ENCODE assay signal across 9 cellular contexts in the genomic region with DNA sequence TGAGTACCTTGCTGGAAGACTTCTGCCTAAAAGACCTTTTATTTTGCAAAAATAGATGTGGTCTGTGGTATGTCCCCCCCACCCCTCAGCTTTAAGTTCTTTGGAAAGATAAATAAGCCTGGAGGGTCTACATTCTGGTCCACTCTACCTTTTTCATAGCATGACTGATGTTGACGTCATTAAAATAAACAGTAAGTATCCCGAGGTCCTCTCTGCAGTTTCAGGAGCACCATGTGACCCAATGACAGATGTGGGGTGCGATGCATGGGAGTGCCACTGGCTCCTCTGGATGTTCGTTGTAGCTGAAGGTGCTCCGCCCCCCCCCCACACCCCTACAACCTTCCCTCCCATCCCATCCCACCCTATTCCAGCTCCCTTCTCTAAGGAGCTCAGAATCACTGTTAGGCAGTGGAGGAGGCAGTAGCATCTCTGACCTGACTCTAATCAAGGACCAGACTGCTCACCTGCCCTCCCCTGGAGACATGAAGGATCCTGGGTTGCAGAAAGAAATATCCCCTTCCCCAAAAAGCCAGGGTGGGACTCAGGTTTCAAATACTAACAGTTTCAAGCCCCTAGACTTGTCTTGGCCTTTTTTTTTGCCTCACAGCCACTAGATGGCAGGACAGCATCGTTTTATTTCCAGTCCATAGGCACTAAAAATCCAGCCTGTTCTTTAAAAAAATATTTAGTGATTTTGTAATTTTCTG. TPM values are rescaled to one million over a fixed set of nuclear protein-coding genes. Genes with fewer than 3 reads are reported as not detected.
A peak's percentile ranks its signal among the peaks of the same experiment; 100 is the strongest.
DNase-seq lines count a peak whose midpoint lies in the region; ATAC-seq and TF ChIP-seq lines count a peak whose summit lies in the region.
"Had no signal": no experiment of that assay in that cellular context is flagged by ENCODE, and none has a peak within 500 bp of the region (broad histone marks: within the 10 kb centered on the region; RNA-seq: fewer than 3 reads in every experiment).

No MANE protein-coding gene starts in this region.

- H3K27ac Mint-ChIP-seq in CD8-positive, alpha-beta T cell = no peak overlapping the region
- no peak overlapping the region for H3K27ac Mint-ChIP-seq in T-helper 2 cell treated with Interferon-gamma antibody and Interleukin-4, amounts not matched to agents 5 μg/mL and 100 μg/mL, for 36 hours

- no peaks in the 10 kb centered on the region for H3K27me3 Mint-ChIP-seq in CD8-positive, alpha-beta T cell (ENCODE audit: low read depth)
- no peaks in the 10 kb centered on the region for H3K27me3 Mint-ChIP-seq in T-helper 2 cell treated with Interferon-gamma antibody and Interleukin-4, amounts not matched to agents 5 μg/mL and 100 μg/mL, for 36 hours (ENCODE audit: low read depth)

- H3K4me3 ChIP-seq in CD8-positive, alpha-beta T cell (ENCODE audit: low read depth, low read length) = no peak overlapping the region
- H3K4me3 ChIP-seq in OCI-LY1 (ENCODE audit: low read depth, low read length, poor library complexity, severe bottlenecking) = no peak overlapping the region
- H3K4me3 ChIP-seq: SJCRH30 had no signal

- intact Hi-C loops in CD8-positive, alpha-beta T cell (cut with DNase I, micrococcal nuclease) = loop anchor here (1.0 to 10.0 kb wide), 3 partner anchors 130 to 399 kb away; no protein-coding TSS in a partner anchor

- H3K9me3 Mint-ChIP-seq in CD8-positive, alpha-beta T cell = no peaks in the 10 kb centered on the region
- H3K9me3 Mint-ChIP-seq in T-helper 2 cell treated with Interferon-gamma antibody and Interleukin-4, amounts not matched to agents 5 μg/mL and 100 μg/mL, for 36 hours = no peaks in the 10 kb centered on the region

- peak; percentile 50 for TF ChIP-seq CTCF in CD8-positive, alpha-beta T cell (IDR thresholded peaks at IDR 0.05)
- TF ChIP-seq CTCF in OCI-LY1 (IDR thresholded peaks at IDR 0.05; ENCODE audit: low read length) = peak; percentile 64

- peaks cover 32% of the 10 kb centered on the region for H3K4me1 Mint-ChIP-seq in CD8-positive, alpha-beta T cell (ENCODE audit: low read depth)
- peaks cover 20% of the 10 kb centered on the region for H3K4me1 Mint-ChIP-seq in T-helper 2 cell treated with Interferon-gamma antibody and Interleukin-4, amounts not matched to agents 5 μg/mL and 100 μg/mL, for 36 hours (ENCODE audit: low read depth)

- no peaks in the 10 kb centered on the region for H3K79me2 ChIP-seq in OCI-LY1 (ENCODE audit: insufficient read depth, low read length)

- H3K9me2 ChIP-seq in OCI-LY1 (ENCODE audit: low read depth, low read length) = no peaks in the 10 kb centered on the region

- CTCF ChIA-PET in CD8-positive, alpha-beta T cell (lab: Charles Lee) = interaction anchor here (0.9 to 1.7 kb wide), 3 partner anchors 11 to 398 kb away, joined by 3 to 8 read pairs (median 5); no protein-coding TSS in a partner anchor

- no peaks in the 10 kb centered on the region for H3F3A ChIP-seq in OCI-LY1 (ENCODE audit: insufficient read depth, low read length)

- no peak for ATAC-seq in CD8-positive, alpha-beta T cell
- peak; percentile 62 for ATAC-seq in GM18511 (IDR thresholded peaks at IDR 0.05; ENCODE audit: unreplicated experiment)

- H3K27me3 ChIP-seq in CD8-positive, alpha-beta T cell (ENCODE audit: insufficient read depth, low read length) = no peaks in the 10 kb centered on the region
- H3K27me3 ChIP-seq in OCI-LY1 (ENCODE audit: insufficient read depth, low read length) = no peaks in the 10 kb centered on the region
- H3K27me3 ChIP-seq: SJCRH30 had no signal

- H3K27ac ChIP-seq in CD8-positive, alpha-beta T cell (ENCODE audit: low read depth, low read length) = no peak overlapping the region
- H3K27ac ChIP-seq in OCI-LY1 (ENCODE audit: low read depth, low read length, poor library complexity, severe bottlenecking) = no peak overlapping the region
- H3K27ac ChIP-seq: SJCRH30 had no signal

- H3K9ac ChIP-seq in OCI-LY1 (ENCODE audit: low read length) = no peak overlapping the region

- POLR2A ChIA-PET in CD8-positive, alpha-beta T cell (lab: Charles Lee) = no interaction called here

- H4K20me1 ChIP-seq in OCI-LY1 (ENCODE audit: insufficient read depth, low read length) = no peaks in the 10 kb centered on the region

- no peaks in the 10 kb centered on the region for H3K4me1 ChIP-seq in CD8-positive, alpha-beta T cell (ENCODE audit: insufficient read depth, low read length)
- peaks cover 14% of the 10 kb centered on the region for H3K4me1 ChIP-seq in OCI-LY1 (ENCODE audit: insufficient read depth, low read length, severe bottlenecking)

- H3K4me3 Mint-ChIP-seq in CD8-positive, alpha-beta T cell = no peak overlapping the region
- no peak overlapping the region for H3K4me3 Mint-ChIP-seq in T-helper 2 cell treated with Interferon-gamma antibody and Interleukin-4, amounts not matched to agents 5 μg/mL and 100 μg/mL, for 36 hours

- DNase-seq in CD8-positive, alpha-beta T cell = no peak
- DNase-seq in dedifferentiated amniotic fluid mesenchymal stem cell (ENCODE audit: extremely low spot score) (peak; percentile 56), medulla oblongata (ENCODE audit: extremely low spot score) (peak; percentile 74), NCI-H226 (no peak), ecto neural progenitor cell (ENCODE audit: low spot score) (no peak)
- DNase-seq in T-helper 2 cell treated with Interferon-gamma antibody and Interleukin-4, amounts not matched to agents 5 μg/mL and 100 μg/mL, for 36 hours (ENCODE audit: low spot score) = no peak

- no peak overlapping the region for H3K4me2 ChIP-seq in OCI-LY1 (ENCODE audit: low read length)

- H3K36me3 ChIP-seq in CD8-positive, alpha-beta T cell (ENCODE audit: insufficient read depth, low read length) = no peaks in the 10 kb centered on the region
- H3K36me3 ChIP-seq in OCI-LY1 (ENCODE audit: insufficient read depth, low read length) = peaks cover 9% of the 10 kb centered on the region

- H2AFZ ChIP-seq in OCI-LY1 (ENCODE audit: low read length) = no peak overlapping the region

- no peaks in the 10 kb centered on the region for H3K9me3 ChIP-seq in CD8-positive, alpha-beta T cell (ENCODE audit: low read length)
- H3K9me3 ChIP-seq in OCI-LY1 (ENCODE audit: low read length) = no peaks in the 10 kb centered on the region
- H3K9me3 ChIP-seq: SJCRH30 had no signal

- peaks cover 44% of the 10 kb centered on the region for H3K36me3 Mint-ChIP-seq in CD8-positive, alpha-beta T cell
- H3K36me3 Mint-ChIP-seq in T-helper 2 cell treated with Interferon-gamma antibody and Interleukin-4, amounts not matched to agents 5 μg/mL and 100 μg/mL, for 36 hours (ENCODE audit: low read depth) = peaks cover 15% of the 10 kb centered on the region

RNA-seq across cellular contexts. Expression of a gene that starts 25.1 kb away (rescaled TPM):
- 10 to 100 TPM; 12.8 to 13.3 TPM for total RNA-seq in CD8-positive, alpha-beta T cell

RNA-seq across cellular contexts. Expression of a gene that starts 40.9 kb away (rescaled TPM):
- total RNA-seq in CD8-positive, alpha-beta T cell = not detected
- total RNA-seq: SJCRH30 had no signal

RNA-seq across cellular contexts. Expression of a gene that starts 46.7 kb away (rescaled TPM):
- total RNA-seq in CD8-positive, alpha-beta T cell = not detected

Comparison
In these comparisons a context has a peak if more than half of its experiments do, and no peak if none do; other contexts are left out.
1. DNase-seq: peak in dedifferentiated amniotic fluid mesenchymal stem cell (single experiment) and medulla oblongata (single experiment); none in CD8-positive, alpha-beta T cell (0 of 7), T-helper 2 cell treated with Interferon-gamma antibody and Interleukin-4, amounts not matched to agents 5 μg/mL and 100 μg/mL, for 36 hours (single experiment), NCI-H226 (single experiment) and ecto neural progenitor cell (single experiment).